1 cellular context compared by ENCODE assay signal in genomic region chr4:99437686-99438577, GRCh38.
TF ChIP-seq lines count a peak whose summit lies in the region.

No MANE protein-coding gene starts in this region.

TF ChIP-seq in K562, 482 proteins besides CTCF, POLR2A, EP300 and RAD21 (continued from another document):
- no peak for TF ChIP-seq SIN3B (IDR thresholded peaks at IDR 0.05; ENCODE audit: low read depth)
- no peak for TF ChIP-seq ZKSCAN3 (CRISPR knock-in tag; IDR thresholded peaks at IDR 0.05)
- TF ChIP-seq HDAC6 (IDR thresholded peaks at IDR 0.05; ENCODE audit: low read depth, low read length): no peak
